In the genomic region with DNA sequence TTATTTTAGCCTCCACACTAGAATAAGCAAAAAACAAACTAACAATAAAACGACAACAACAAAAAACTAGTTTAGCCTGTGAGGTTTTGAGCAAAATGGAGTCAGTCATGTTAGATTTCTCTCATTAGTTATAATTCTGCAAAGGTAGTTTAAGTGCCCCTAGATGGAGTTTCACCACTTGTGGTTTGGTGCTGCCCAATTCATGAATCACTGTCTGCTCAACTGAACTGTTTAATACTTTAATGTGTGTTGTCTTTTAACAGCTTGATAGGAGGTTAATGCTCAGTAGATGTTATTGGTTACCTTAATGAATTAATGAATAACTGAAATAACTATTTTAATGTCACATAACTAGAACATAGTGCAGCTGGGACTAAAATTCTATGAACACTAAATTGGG, we compare ENCODE assay signal across 2 cellular contexts.
TF ChIP-seq lines count a peak whose summit lies in the region.

No MANE protein-coding gene starts in this region.

TF ChIP-seq in HEK293T, 16 proteins besides CTCF, POLR2A, EP300 and RAD21:
- TF ChIP-seq, protein P1, sequence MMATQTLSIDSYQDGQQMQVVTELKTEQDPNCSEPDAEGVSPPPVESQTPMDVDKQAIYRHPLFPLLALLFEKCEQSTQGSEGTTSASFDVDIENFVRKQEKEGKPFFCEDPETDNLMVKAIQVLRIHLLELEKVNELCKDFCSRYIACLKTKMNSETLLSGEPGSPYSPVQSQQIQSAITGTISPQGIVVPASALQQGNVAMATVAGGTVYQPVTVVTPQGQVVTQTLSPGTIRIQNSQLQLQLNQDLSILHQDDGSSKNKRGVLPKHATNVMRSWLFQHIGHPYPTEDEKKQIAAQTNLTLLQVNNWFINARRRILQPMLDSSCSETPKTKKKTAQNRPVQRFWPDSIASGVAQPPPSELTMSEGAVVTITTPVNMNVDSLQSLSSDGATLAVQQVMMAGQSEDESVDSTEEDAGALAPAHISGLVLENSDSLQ (IDR thresholded peaks at IDR 0.05): 0 out of 2 replicates have a peak, but pooled peaks have one; percentile 17
- TF ChIP-seq FOXK2 (IDR thresholded peaks at IDR 0.05): no peak

TF ChIP-seq in K562, 482 proteins besides CTCF, POLR2A, EP300 and RAD21:
- TF ChIP-seq, protein P2, sequence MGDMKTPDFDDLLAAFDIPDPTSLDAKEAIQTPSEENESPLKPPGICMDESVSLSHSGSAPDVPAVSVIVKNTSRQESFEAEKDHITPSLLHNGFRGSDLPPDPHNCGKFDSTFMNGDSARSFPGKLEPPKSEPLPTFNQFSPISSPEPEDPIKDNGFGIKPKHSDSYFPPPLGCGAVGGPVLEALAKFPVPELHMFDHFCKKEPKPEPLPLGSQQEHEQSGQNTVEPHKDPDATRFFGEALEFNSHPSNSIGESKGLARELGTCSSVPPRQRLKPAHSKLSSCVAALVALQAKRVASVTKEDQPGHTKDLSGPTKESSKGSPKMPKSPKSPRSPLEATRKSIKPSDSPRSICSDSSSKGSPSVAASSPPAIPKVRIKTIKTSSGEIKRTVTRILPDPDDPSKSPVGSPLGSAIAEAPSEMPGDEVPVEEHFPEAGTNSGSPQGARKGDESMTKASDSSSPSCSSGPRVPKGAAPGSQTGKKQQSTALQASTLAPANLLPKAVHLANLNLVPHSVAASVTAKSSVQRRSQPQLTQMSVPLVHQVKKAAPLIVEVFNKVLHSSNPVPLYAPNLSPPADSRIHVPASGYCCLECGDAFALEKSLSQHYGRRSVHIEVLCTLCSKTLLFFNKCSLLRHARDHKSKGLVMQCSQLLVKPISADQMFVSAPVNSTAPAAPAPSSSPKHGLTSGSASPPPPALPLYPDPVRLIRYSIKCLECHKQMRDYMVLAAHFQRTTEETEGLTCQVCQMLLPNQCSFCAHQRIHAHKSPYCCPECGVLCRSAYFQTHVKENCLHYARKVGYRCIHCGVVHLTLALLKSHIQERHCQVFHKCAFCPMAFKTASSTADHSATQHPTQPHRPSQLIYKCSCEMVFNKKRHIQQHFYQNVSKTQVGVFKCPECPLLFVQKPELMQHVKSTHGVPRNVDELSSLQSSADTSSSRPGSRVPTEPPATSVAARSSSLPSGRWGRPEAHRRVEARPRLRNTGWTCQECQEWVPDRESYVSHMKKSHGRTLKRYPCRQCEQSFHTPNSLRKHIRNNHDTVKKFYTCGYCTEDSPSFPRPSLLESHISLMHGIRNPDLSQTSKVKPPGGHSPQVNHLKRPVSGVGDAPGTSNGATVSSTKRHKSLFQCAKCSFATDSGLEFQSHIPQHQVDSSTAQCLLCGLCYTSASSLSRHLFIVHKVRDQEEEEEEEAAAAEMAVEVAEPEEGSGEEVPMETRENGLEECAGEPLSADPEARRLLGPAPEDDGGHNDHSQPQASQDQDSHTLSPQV (IDR thresholded peaks at IDR 0.05): peak; percentile 61
- TF ChIP-seq NR4A1 (CRISPR knock-in tag; IDR thresholded peaks at IDR 0.05) (no peak), NR4A1 (tag; IDR thresholded peaks at IDR 0.05) (0 out of 2 replicates have a peak, but pooled peaks have one; percentile 31)
- TF ChIP-seq, protein P3, sequence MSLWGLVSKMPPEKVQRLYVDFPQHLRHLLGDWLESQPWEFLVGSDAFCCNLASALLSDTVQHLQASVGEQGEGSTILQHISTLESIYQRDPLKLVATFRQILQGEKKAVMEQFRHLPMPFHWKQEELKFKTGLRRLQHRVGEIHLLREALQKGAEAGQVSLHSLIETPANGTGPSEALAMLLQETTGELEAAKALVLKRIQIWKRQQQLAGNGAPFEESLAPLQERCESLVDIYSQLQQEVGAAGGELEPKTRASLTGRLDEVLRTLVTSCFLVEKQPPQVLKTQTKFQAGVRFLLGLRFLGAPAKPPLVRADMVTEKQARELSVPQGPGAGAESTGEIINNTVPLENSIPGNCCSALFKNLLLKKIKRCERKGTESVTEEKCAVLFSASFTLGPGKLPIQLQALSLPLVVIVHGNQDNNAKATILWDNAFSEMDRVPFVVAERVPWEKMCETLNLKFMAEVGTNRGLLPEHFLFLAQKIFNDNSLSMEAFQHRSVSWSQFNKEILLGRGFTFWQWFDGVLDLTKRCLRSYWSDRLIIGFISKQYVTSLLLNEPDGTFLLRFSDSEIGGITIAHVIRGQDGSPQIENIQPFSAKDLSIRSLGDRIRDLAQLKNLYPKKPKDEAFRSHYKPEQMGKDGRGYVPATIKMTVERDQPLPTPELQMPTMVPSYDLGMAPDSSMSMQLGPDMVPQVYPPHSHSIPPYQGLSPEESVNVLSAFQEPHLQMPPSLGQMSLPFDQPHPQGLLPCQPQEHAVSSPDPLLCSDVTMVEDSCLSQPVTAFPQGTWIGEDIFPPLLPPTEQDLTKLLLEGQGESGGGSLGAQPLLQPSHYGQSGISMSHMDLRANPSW (CRISPR knock-in tag; IDR thresholded peaks at IDR 0.05): no peak
